In genomic region chr11:20707876-20708275, GRCh38 we compare ENCODE assay signal across 32 cellular contexts. TPM values are rescaled to one million over a fixed set of nuclear protein-coding genes. Genes with fewer than 3 reads are reported as not detected.
"Had no signal": no experiment of that assay in that cellular context is flagged by ENCODE, and none has a peak within 500 bp of the region (broad histone marks: within the 10 kb centered on the region; RNA-seq: fewer than 3 reads in every experiment).

No MANE protein-coding gene starts in this region.

- H2AFZ ChIP-seq: hepatocyte had no signal

- H3K27me3 ChIP-seq: esophagus squamous epithelium, gastrocnemius medialis, hepatocyte, ovary had no signal

- H3K36me3 Mint-ChIP-seq: activated naive CD8-positive, alpha-beta T cell; mesothelial cell of epicardium had no signal

- DNase-seq: activated CD4-positive, alpha-beta T cell treated with anti-CD3 and anti-CD28 coated beads for 48 hours; activated CD4-positive, alpha-beta T cell treated with anti-CD3 and anti-CD28 coated beads, Interleukin-2, amount 50 U/mL, for 48 hours; activated CD8-positive, alpha-beta memory T cell treated with anti-CD3 and anti-CD28 coated beads for 24 hours; activated effector memory CD4-positive, alpha-beta T cell treated with Interleukin-2 at 50 U/mL for 16 hours; activated naive CD4-positive, alpha-beta T cell treated with Interleukin-2 at 50 U/mL for 16 hours; anterior cingulate cortex; dermis blood vessel endothelial cell; effector CD4-positive, alpha-beta T cell; esophagus squamous epithelium; gastrocnemius medialis; left colon; naive B cell; nephron progenitor cell; ovary; stimulated activated CD4-positive, alpha-beta T cell treated with anti-CD3 and anti-CD28 coated beads, Interleukin-12 subunit alpha, Interleukin-12 subunit beta, amount 100 ng/mL, for 4 hours; stimulated activated CD4-positive, alpha-beta T cell treated with anti-CD3 and anti-CD28 coated beads, Interleukin-4, amount 100 ng/mL, for 1 hour; stimulated activated naive CD8-positive, alpha-beta T cell treated with anti-CD3 and anti-CD28 coated beads, Interleukin-15, Interleukin-2, amounts not matched to agents 100 U/mL and 50 U/mL, for 24 hours; T-helper 9 cell; trophoblast cell had no signal

- H3K4me1 Mint-ChIP-seq: central memory CD8-positive, alpha-beta T cell; mesothelial cell of epicardium; naive B cell; nephron progenitor cell had no signal

- H3K27me3 Mint-ChIP-seq: central memory CD8-positive, alpha-beta T cell; progenitor cell of endocrine pancreas had no signal

- H3K9me3 ChIP-seq: esophagus squamous epithelium, gastrocnemius medialis, ovary, thoracic aorta had no signal

- H3K4me3 Mint-ChIP-seq: activated naive CD8-positive, alpha-beta T cell; central memory CD8-positive, alpha-beta T cell; mesothelial cell of epicardium; naive B cell; nephron progenitor cell had no signal

- H3K36me3 ChIP-seq: esophagus squamous epithelium, gastrocnemius medialis, ovary, thoracic aorta had no signal

- H3K4me1 ChIP-seq: esophagus squamous epithelium, gastrocnemius medialis had no signal

- H3K79me2 ChIP-seq: hepatocyte had no signal

- H3K27ac Mint-ChIP-seq: activated naive CD8-positive, alpha-beta T cell; mesothelial cell of epicardium; naive B cell; nephron progenitor cell; progenitor cell of endocrine pancreas had no signal

- H3K4me3 ChIP-seq: esophagus squamous epithelium, gastrocnemius medialis, hepatocyte, ovary, skin epidermis, thoracic aorta had no signal

- ATAC-seq: activated CD4-positive, CD25-positive, alpha-beta regulatory T cell treated with anti-CD3 and anti-CD28 coated beads, Interleukin-2, amount 50 U/mL, for 24 hours; gastrocnemius medialis; left colon; sciatic nerve; stimulated activated naive CD8-positive, alpha-beta T cell treated with anti-CD3 and anti-CD28 coated beads, Interleukin-15, Interleukin-2, amounts not matched to agents 100 U/mL and 50 U/mL, for 24 hours had no signal

- H3K4me2 ChIP-seq: hepatocyte had no signal

- H3K27ac ChIP-seq: epithelial cell of prostate, esophagus squamous epithelium, gastrocnemius medialis, hepatocyte, ovary, skin epidermis, thoracic aorta, VCaP had no signal

RNA-seq across cellular contexts. Expression of gene NELL1, which starts 38.5 kb away (rescaled TPM):
- total RNA-seq: bronchial epithelial cell, dermis blood vessel endothelial cell, gastrocnemius medialis, renal cortical epithelial cell had no signal
